In genomic region chr12:105253882-105254513, GRCh38 we compare ENCODE assay signal across 11 cellular contexts. TPM values are rescaled to one million over a fixed set of nuclear protein-coding genes. Genes with fewer than 3 reads are reported as not detected.
DNase-seq lines count a peak whose midpoint lies in the region; ATAC-seq and TF ChIP-seq lines count a peak whose summit lies in the region.
"Had no signal": no experiment of that assay in that cellular context is flagged by ENCODE, and none has a peak within 500 bp of the region (broad histone marks: within the 10 kb centered on the region; RNA-seq: fewer than 3 reads in every experiment).

No MANE protein-coding gene starts in this region.

- no peaks in the 10 kb centered on the region for H3K36me3 ChIP-seq in mammary epithelial cell (ENCODE audit: insufficient read depth, low read length)
- no peaks in the 10 kb centered on the region for H3K36me3 ChIP-seq in mucosa of descending colon (ENCODE audit: low read depth)
- no peaks in the 10 kb centered on the region for H3K36me3 ChIP-seq in body of pancreas (replicated peaks in 1 of 2; ENCODE audit: insufficient read depth in 1 of 2, low read depth in 2 of 2)
- H3K36me3 ChIP-seq in transverse colon: no peaks in the 10 kb centered on the region

- TF ChIP-seq CTCF in mammary epithelial cell (conservative IDR thresholded peaks at IDR 0.05 in 1 of 2, IDR thresholded peaks at IDR 0.05 in 1 of 2; ENCODE audit: extremely low read depth in 1 of 2, insufficient read depth in 1 of 2, low read depth in 1 of 2, low read length in 2 of 2): no peak
- TF ChIP-seq CTCF in mucosa of descending colon (IDR thresholded peaks at IDR 0.05): no peak
- no peak for TF ChIP-seq CTCF in body of pancreas (IDR thresholded peaks at IDR 0.05)
- TF ChIP-seq CTCF in transverse colon (IDR thresholded peaks at IDR 0.05): no peak

- WGBS in mammary epithelial cell (ENCODE audit: low coverage, missing lambda C conversion rate): 11% methylated on average over 2 of the region's 2 CpGs
- 80 to 81% methylated on average over 2 of the region's 2 CpGs for WGBS in body of pancreas, 2 donors
- 54 to 80% methylated on average over 1 to 2 of the region's 2 CpGs for WGBS in transverse colon (ENCODE audit: low coverage in 1 of 2), 2 donors

- no peaks in the 10 kb centered on the region for H3K79me2 ChIP-seq in mammary epithelial cell (ENCODE audit: insufficient read depth, low read length)

- H3K27me3 ChIP-seq in mammary epithelial cell (ENCODE audit: insufficient read depth, low read length): no peaks in the 10 kb centered on the region
- H3K27me3 ChIP-seq in body of pancreas: no peaks in the 10 kb centered on the region
- H3K27me3 ChIP-seq in transverse colon: no peaks in the 10 kb centered on the region

- H3K4me3 ChIP-seq in mammary epithelial cell (replicated peaks in 1 of 3; ENCODE audit: insufficient read depth in 1 of 3, low read depth in 2 of 3, low read length in 3 of 3) (peak overlapping the region in 1 of 3 experiments; percentile 11), mucosa of descending colon (no peak overlapping the region), body of pancreas (no peak overlapping the region), transverse colon (no peak overlapping the region)

- H3K4me1 ChIP-seq in mammary epithelial cell (ENCODE audit: insufficient read depth, low read length) (peaks cover 40% of the 10 kb centered on the region), mucosa of descending colon (ENCODE audit: low read depth) (no peaks in the 10 kb centered on the region), body of pancreas (no peaks in the 10 kb centered on the region), transverse colon (no peaks in the 10 kb centered on the region)

- H3K4me2 ChIP-seq in mammary epithelial cell (ENCODE audit: insufficient read depth, low read depth, low read length): peak overlapping the region; percentile 82

- H3K27ac ChIP-seq in mammary epithelial cell (ENCODE audit: insufficient read depth, low read depth, low read length) (peak overlapping the region; percentile 79), body of pancreas (no peak overlapping the region), transverse colon (no peak overlapping the region)
- H3K27ac ChIP-seq: C4-2B had no signal

- dilution Hi-C loops in mammary epithelial cell (cut with HindIII; ENCODE audit: low sequenced_read_pairs): loop anchor here (10.0 kb wide), 1 partner anchor 61 kb away; no protein-coding TSS in a partner anchor

- H4K20me1 ChIP-seq in mammary epithelial cell (ENCODE audit: insufficient read depth, low read length): no peaks in the 10 kb centered on the region

- TSS peak; percentile 90 for BruUV-seq in mammary epithelial cell (replicated peaks; lab: Mats Ljungman, UMichigan)

- DNase-seq in ACHN (peak; percentile 72), LoVo (ENCODE audit: low spot score) (peak; percentile 29), mammary epithelial cell (peak; percentile 66), mucosa of descending colon (no peak), body of pancreas (no peak), transverse colon (no peak)
- DNase-seq: MM.1S, SIG-M5 had no signal

- CTCF ChIA-PET in mammary epithelial cell (lab: Charles Lee; ENCODE audit: low non-redundant PET): interaction anchor here (0.5 kb wide), 1 partner anchor 79 kb away, joined by 3 read pairs; no protein-coding TSS in a partner anchor

- in situ Hi-C loops in ACHN (cut with HindIII; ENCODE audit: low pct_ligation_motif_present, low pct_unique_long_range_greater_than_20kb, low sequenced_read_pairs) (no loop called here), mammary epithelial cell (cut with MboI; ENCODE audit: low sequenced_read_pairs in 2 of 2) (no loop called here), transverse colon (cut with MboI; ENCODE audit: low pct_ligation_motif_present in 1 of 4, low pct_unique_long_range_greater_than_20kb in 1 of 4, low sequenced_read_pairs in 3 of 4) (no loop called here)

- no peak for TF ChIP-seq POLR2A in body of pancreas (IDR thresholded peaks at IDR 0.05)
- no peak for TF ChIP-seq POLR2A in transverse colon (IDR thresholded peaks at IDR 0.05)

- peak overlapping the region; percentile 12 for H3K9ac ChIP-seq in mammary epithelial cell (ENCODE audit: insufficient read depth, low read length)

- H3K9me3 ChIP-seq in mammary epithelial cell (replicated peaks; ENCODE audit: insufficient read depth, low read length) (no peaks in the 10 kb centered on the region), mucosa of descending colon (no peaks in the 10 kb centered on the region), body of pancreas (no peaks in the 10 kb centered on the region), transverse colon (no peaks in the 10 kb centered on the region)

- ATAC-seq in mucosa of descending colon (peak; percentile 79), GM21786 (IDR thresholded peaks at IDR 0.05; ENCODE audit: unreplicated experiment) (no peak), GM18858 (IDR thresholded peaks at IDR 0.05; ENCODE audit: unreplicated experiment) (no peak), body of pancreas (no peak)

- intact Hi-C loops in mammary epithelial cell (cut with micrococcal nuclease) (loop anchor here (2.0 to 5.0 kb wide), 2 partner anchors 17 to 78 kb away; partner anchors contain the start of genes APPL2 and C12orf75), mucosa of descending colon (cut with DNase I, micrococcal nuclease) (no loop called here), body of pancreas (cut with DNase I) (no loop called here), transverse colon (cut with DNase I; ENCODE audit: low total_unique reads) (no loop called here)

- TF ChIP-seq EP300 in transverse colon (IDR thresholded peaks at IDR 0.05; ENCODE audit: low read depth): no peak

- peak overlapping the region; percentile 70 for H2AFZ ChIP-seq in mammary epithelial cell (ENCODE audit: low read depth, low read length)

RNA-seq across cellular contexts. Expression of gene APPL2, which starts 18.0 kb away (rescaled TPM):
- 10 to 100 TPM; 32.1 to 36.0 TPM for total RNA-seq in mammary epithelial cell
- 13.2 TPM for polyA plus RNA-seq in mammary epithelial cell
- 6.7 TPM for polyA minus RNA-seq in mammary epithelial cell
- total RNA-seq in mucosa of descending colon: 100 to 1,000 TPM; 110 to 226 (median 138) TPM
- total RNA-seq in body of pancreas: 10 to 100 TPM; 32.4 to 32.6 TPM
- 100 to 1,000 TPM in 3 of 4 donors, 10 to 100 TPM in 1; 81.4 to 410 (median 151) TPM for total RNA-seq in transverse colon

Comparison
In these comparisons a context has a peak if more than half of its experiments do, and no peak if none do; other contexts are left out.
1. DNase-seq: peak in ACHN (single experiment), LoVo (single experiment) and mammary epithelial cell (single experiment); none in mucosa of descending colon (0 of 3), body of pancreas (0 of 4) and transverse colon (single experiment).